ENCODE assay signal across 27 cellular contexts in the genomic region with DNA sequence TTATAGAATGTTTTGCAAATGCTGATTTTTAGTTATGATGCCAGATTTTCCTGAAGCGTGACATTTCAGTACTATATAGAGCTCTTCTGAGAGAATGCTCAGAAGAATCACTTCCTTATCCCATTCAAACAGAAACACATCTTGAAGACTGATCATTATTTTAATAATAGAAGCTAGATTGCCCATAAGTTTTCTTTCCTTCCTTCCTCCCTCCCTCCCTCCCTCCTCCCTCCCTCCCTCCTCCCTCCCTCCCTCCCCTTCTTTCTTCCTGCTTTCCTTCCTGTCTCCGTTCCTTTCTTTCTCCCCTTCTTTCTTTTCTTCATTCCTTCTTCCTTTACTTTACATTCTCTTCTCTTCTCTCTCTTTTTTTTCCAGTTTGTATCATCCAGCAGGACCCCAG.
DNase-seq lines count a peak whose midpoint lies in the region; ATAC-seq, FAIRE-seq and TF ChIP-seq lines count a peak whose summit lies in the region.
"Had no signal": no experiment of that assay in that cellular context is flagged by ENCODE, and none has a peak within 500 bp of the region (broad histone marks: within the 10 kb centered on the region; RNA-seq: fewer than 3 reads in every experiment).

No MANE protein-coding gene starts in this region.

- H3K27me3 Mint-ChIP-seq in mesothelial cell of epicardium (ENCODE audit: low read depth) = no peaks in the 10 kb centered on the region
- no peaks in the 10 kb centered on the region for H3K27me3 Mint-ChIP-seq in activated T-cell treated with anti-CD3 and anti-CD28 coated beads, Interleukin-2, amount 50 U/mL, for 4 hours (ENCODE audit: low read depth)
- H3K27me3 Mint-ChIP-seq: CD4-positive, alpha-beta memory T cell; CD4-positive, CD25-positive, alpha-beta regulatory T cell; CD8-positive, alpha-beta memory T cell had no signal

- no peak for DNase-seq in HepG2 (ENCODE audit: low spot score)
- no peak for DNase-seq in right lobe of liver
- DNase-seq in mesothelial cell of epicardium (ENCODE audit: low spot score in 2 of 2, unreplicated experiment in 2 of 2) = no peak
- DNase-seq in activated T-cell treated with anti-CD3 and anti-CD28 coated beads, Interleukin-2, amount 50 U/mL, for 4 hours = no peak
- DNase-seq in GM13977 (ENCODE audit: low spot score) = no peak
- DNase-seq in NCI-H2107 treated with DMSO at 0.1 percent for 48 hours (lab: John Stamatoyannopoulos, UW; ENCODE audit: unreplicated experiment) = no peak
- DNase-seq: 8988T; ACHN; BE2C; C1 segment of cervical spinal cord; CD4-positive, alpha-beta memory T cell; CD4-positive, CD25-positive, alpha-beta regulatory T cell; CD8-positive, alpha-beta memory T cell; COR-L47; DMS 273 treated with DMSO at 0.1 percent for 48 hours; DMS153; DMS53; DMS79; DND-41; EL; GDM1 had no signal

- no peaks in the 10 kb centered on the region for H3K36me3 Mint-ChIP-seq in mesothelial cell of epicardium
- H3K36me3 Mint-ChIP-seq in activated T-cell treated with anti-CD3 and anti-CD28 coated beads, Interleukin-2, amount 50 U/mL, for 4 hours (ENCODE audit: insufficient read depth) = no peaks in the 10 kb centered on the region
- H3K36me3 Mint-ChIP-seq: CD14-positive monocyte; CD4-positive, alpha-beta memory T cell; CD4-positive, CD25-positive, alpha-beta regulatory T cell; CD8-positive, alpha-beta memory T cell had no signal

- in situ Hi-C loops in HepG2 (cut with HindIII; ENCODE audit: extremely low pct_ligation_motif_present, low pct_unique_long_range_greater_than_20kb) = no loop called here
- in situ Hi-C loops in GM13977 (cut with MboI; ENCODE audit: low pct_unique_long_range_greater_than_20kb, low sequenced_read_pairs, unreplicated experiment) = no loop called here

- CTCF ChIA-PET in HepG2 (lab: Yijun Ruan, JAX; ENCODE audit: low intra/inter-chr PET ratio, low total read pairs) = no interaction called here

- no peaks in the 10 kb centered on the region for H3K79me2 ChIP-seq in HepG2 (ENCODE audit: insufficient read depth, low read length)

- TF ChIP-seq EP300 in HepG2 (IDR thresholded peaks at IDR 0.05; ENCODE audit: low read depth in 2 of 2, low read length in 2 of 2) = no peak
- TF ChIP-seq EP300 in HepG2 (CRISPR knock-in tag; IDR thresholded peaks at IDR 0.05; ENCODE audit: borderline replicate concordance) = no peak

- H3K4me3 Mint-ChIP-seq in mesothelial cell of epicardium = no peak overlapping the region
- H3K4me3 Mint-ChIP-seq in activated T-cell treated with anti-CD3 and anti-CD28 coated beads, Interleukin-2, amount 50 U/mL, for 4 hours = no peak overlapping the region
- H3K4me3 Mint-ChIP-seq: CD14-positive monocyte; CD4-positive, alpha-beta memory T cell; CD4-positive, CD25-positive, alpha-beta regulatory T cell; CD8-positive, alpha-beta memory T cell had no signal

- no peak for TF ChIP-seq RAD21 in HepG2 (CRISPR knock-in tag; IDR thresholded peaks at IDR 0.05)

- peak overlapping the region; percentile 76 for H3K27ac Mint-ChIP-seq in mesothelial cell of epicardium
- H3K27ac Mint-ChIP-seq: CD14-positive monocyte; CD4-positive, CD25-positive, alpha-beta regulatory T cell; CD8-positive, alpha-beta memory T cell had no signal

- 2% methylated on average over 2 of the region's 2 CpGs for WGBS in HepG2 (ENCODE audit: low lambda C conversion rate)
- 21% methylated on average over 2 of the region's 2 CpGs for WGBS in right lobe of liver (ENCODE audit: insufficient coverage, low coverage, low lambda C conversion rate, missing lambda C conversion rate)

- no peak overlapping the region for H3K27ac ChIP-seq in HepG2 (ENCODE audit: extremely low read length, insufficient read depth, low read length)
- H3K27ac ChIP-seq in right lobe of liver = no peak overlapping the region
- H3K27ac ChIP-seq in BLaER1 treated with 17β-estradiol and CSF1 and Interleukin-3, amounts not matched to agents 10 nM and 100 nM = no peak overlapping the region

- no peak for FAIRE-seq in HepG2 (lab: Jason Lieb, UNC)
- FAIRE-seq: A204.1, GM12878, GM12892, GM19239 had no signal

- H3K4me3 ChIP-seq in HepG2 (replicated peaks in 1 of 3; ENCODE audit: insufficient read depth in 1 of 3, low read depth in 2 of 3, low read length in 3 of 3) (no peak overlapping the region), right lobe of liver (no peak overlapping the region)
- H3K4me3 ChIP-seq in BLaER1 treated with 17β-estradiol and CSF1 and Interleukin-3, amounts not matched to agents 10 nM and 100 nM = no peak overlapping the region
- H3K4me3 ChIP-seq: GM12878 had no signal

- H2AFZ ChIP-seq in HepG2 (ENCODE audit: low read length) = no peak overlapping the region

- no peaks in the 10 kb centered on the region for H4K20me1 ChIP-seq in HepG2 (ENCODE audit: insufficient read depth, low read length)
- no peaks in the 10 kb centered on the region for H4K20me1 ChIP-seq in BLaER1 treated with 17β-estradiol and CSF1 and Interleukin-3, amounts not matched to agents 10 nM and 100 nM

- H3K9ac ChIP-seq in HepG2 (ENCODE audit: insufficient read depth, low read depth, low read length) = no peak overlapping the region
- no peak overlapping the region for H3K9ac ChIP-seq in BLaER1 treated with 17β-estradiol and CSF1 and Interleukin-3, amounts not matched to agents 10 nM and 100 nM

- H3K9me3 ChIP-seq in HepG2 (ENCODE audit: low read length) (peaks cover 82% of the 10 kb centered on the region), right lobe of liver (no peaks in the 10 kb centered on the region)
- H3K9me3 ChIP-seq in BLaER1 treated with 17β-estradiol and CSF1 and Interleukin-3, amounts not matched to agents 10 nM and 100 nM (replicated peaks in 1 of 11) = peaks cover 0 to 15% (median 3%) of the 10 kb centered on the region in 11 experiments; a peak in 9 of 22 replicates
- H3K9me3 ChIP-seq: BE2C had no signal

- TF ChIP-seq CTCF in HepG2 (CRISPR knock-in tag; IDR thresholded peaks at IDR 0.05) (no peak), right lobe of liver (IDR thresholded peaks at IDR 0.05) (no peak), mesothelial cell of epicardium (IDR thresholded peaks at IDR 0.05; ENCODE audit: unreplicated experiment) (no peak), GM13977 (IDR thresholded peaks at IDR 0.05; ENCODE audit: extremely low read depth, insufficient read depth, missing control alignments) (no peak)

- no peak for ATAC-seq in HepG2
- no peak for ATAC-seq in right lobe of liver
- no peak for ATAC-seq in activated T-cell treated with anti-CD3 and anti-CD28 coated beads, Interleukin-2, amount 50 U/mL, for 4 hours
- ATAC-seq: GM12878 had no signal

- no TSS peak for BruUV-seq in HepG2 (replicated peaks; lab: Mats Ljungman, UMichigan)

- no peak overlapping the region for H3K4me2 ChIP-seq in HepG2 (ENCODE audit: low read depth, low read length)
- H3K4me2 ChIP-seq in BLaER1 treated with 17β-estradiol and CSF1 and Interleukin-3, amounts not matched to agents 10 nM and 100 nM = peak overlapping the region in 10 of 11 experiments; percentile 36 to 77 (median 62); a peak in 17 of 22 replicates

- intact Hi-C loops in HepG2 (cut with micrococcal nuclease; ENCODE audit: unreplicated experiment) = no loop called here
- intact Hi-C loops in right lobe of liver (cut with DNase I) = no loop called here

- H3K4me1 Mint-ChIP-seq in mesothelial cell of epicardium = peaks cover 52% of the 10 kb centered on the region
- no peaks in the 10 kb centered on the region for H3K4me1 Mint-ChIP-seq in activated T-cell treated with anti-CD3 and anti-CD28 coated beads, Interleukin-2, amount 50 U/mL, for 4 hours (ENCODE audit: low read depth)
- H3K4me1 Mint-ChIP-seq: CD14-positive monocyte; CD4-positive, alpha-beta memory T cell; CD4-positive, CD25-positive, alpha-beta regulatory T cell; CD8-positive, alpha-beta memory T cell had no signal

- H3K27me3 ChIP-seq in HepG2 (ENCODE audit: control insufficient read depth in 1 of 2, insufficient read depth in 2 of 2, low read length in 2 of 2) (no peaks in the 10 kb centered on the region), right lobe of liver (no peaks in the 10 kb centered on the region)
- H3K27me3 ChIP-seq in BLaER1 treated with 17β-estradiol and CSF1 and Interleukin-3, amounts not matched to agents 10 nM and 100 nM = no peaks in the 10 kb centered on the region
- H3K27me3 ChIP-seq: BE2C had no signal

- no peak for TF ChIP-seq POLR2A in HepG2 (IDR thresholded peaks at IDR 0.05; ENCODE audit: insufficient read depth in 1 of 2, low read depth in 2 of 2, low read length in 2 of 2)
- no peak for TF ChIP-seq POLR2A in right lobe of liver (IDR thresholded peaks at IDR 0.05)

- H3K36me3 ChIP-seq in HepG2 (replicated peaks in 1 of 2; ENCODE audit: control insufficient read depth in 1 of 2, insufficient read depth in 2 of 2, low read length in 2 of 2) = no peaks in the 10 kb centered on the region
- no peaks in the 10 kb centered on the region for H3K36me3 ChIP-seq in right lobe of liver
- no peaks in the 10 kb centered on the region for H3K36me3 ChIP-seq in BLaER1 treated with 17β-estradiol and CSF1 and Interleukin-3, amounts not matched to agents 10 nM and 100 nM
- H3K36me3 ChIP-seq: BE2C had no signal

- H3K4me1 ChIP-seq in HepG2 (ENCODE audit: insufficient read depth, low read length) = no peaks in the 10 kb centered on the region
- H3K4me1 ChIP-seq in right lobe of liver = no peaks in the 10 kb centered on the region
- peaks cover 6 to 28% (median 20%) of the 10 kb centered on the region in 10 experiments for H3K4me1 ChIP-seq in BLaER1 treated with 17β-estradiol and CSF1 and Interleukin-3, amounts not matched to agents 10 nM and 100 nM
- H3K4me1 ChIP-seq: BE2C had no signal

- POLR2A ChIA-PET in HepG2 (lab: Yijun Ruan, JAX) = no interaction called here

- peaks cover 5% of the 10 kb centered on the region for H3K9me3 Mint-ChIP-seq in mesothelial cell of epicardium
- peaks cover 13% of the 10 kb centered on the region for H3K9me3 Mint-ChIP-seq in activated T-cell treated with anti-CD3 and anti-CD28 coated beads, Interleukin-2, amount 50 U/mL, for 4 hours
